1 cellular context compared by ENCODE assay signal in the genomic region with DNA sequence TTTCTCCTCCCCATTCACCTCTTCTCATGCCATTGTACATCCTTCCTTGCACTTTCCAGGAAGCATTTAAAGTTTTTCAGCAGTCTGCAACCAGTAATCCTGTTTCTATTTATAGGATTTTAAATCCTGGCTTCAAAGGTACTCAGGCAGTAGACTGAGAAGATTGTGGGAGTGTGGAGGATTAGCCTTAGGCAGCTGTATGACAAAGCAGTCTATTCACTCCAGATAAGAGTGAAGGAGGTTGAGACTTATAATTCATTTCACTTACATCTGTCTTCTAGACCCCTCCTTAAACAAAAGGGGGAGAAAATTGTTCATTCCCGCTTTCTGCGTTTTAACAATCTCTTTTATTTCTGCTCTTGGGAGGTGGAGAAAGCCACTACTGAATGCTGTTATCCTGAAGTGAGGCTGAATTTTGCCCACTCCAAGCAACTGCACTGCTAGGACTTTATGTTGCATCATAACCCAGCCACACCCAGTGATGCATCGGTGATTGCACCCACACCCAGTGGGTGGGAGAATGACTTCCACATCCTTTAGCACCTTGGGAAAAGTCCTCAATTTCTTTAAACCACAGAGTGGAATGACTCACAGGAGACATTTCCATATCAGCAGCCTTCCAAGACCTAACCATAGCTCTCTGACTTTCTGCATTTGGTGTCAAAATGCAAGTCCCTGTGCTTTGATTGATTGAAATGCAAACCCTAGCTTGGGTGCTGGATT.
A peak's percentile ranks its signal among the peaks of the same experiment; 100 is the strongest.
TF ChIP-seq lines count a peak whose summit lies in the region.

No MANE protein-coding gene starts in this region.

TF ChIP-seq in HEK293, 187 proteins besides CTCF, POLR2A, EP300 and RAD21 (continued from another document):
- TF ChIP-seq ZBTB7A (tag by site-specific recombination; IDR thresholded peaks at IDR 0.05; ENCODE audit: low read depth) (no peak), ZNF350 (tag by site-specific recombination; IDR thresholded peaks at IDR 0.05) (no peak), ZNF791 (tag by site-specific recombination; IDR thresholded peaks at IDR 0.05) (no peak), ZNF707 (tag by site-specific recombination; IDR thresholded peaks at IDR 0.05) (no peak), WT1 (tag by site-specific recombination; IDR thresholded peaks at IDR 0.05) (peak; percentile 62), ZNF335 (tag by site-specific recombination; conservative IDR thresholded peaks at IDR 0.05) (peak; percentile 32), ZNF623 (tag by site-specific recombination; IDR thresholded peaks at IDR 0.05) (no peak), PRDM1 (tag by site-specific recombination; IDR thresholded peaks at IDR 0.05) (no peak), KLF16 (tag by site-specific recombination; IDR thresholded peaks at IDR 0.05) (peak; percentile 59), ZNF433 (tag by site-specific recombination; IDR thresholded peaks at IDR 0.05; ENCODE audit: low read depth) (no peak), MEIS1 (CRISPR knock-in tag; IDR thresholded peaks at IDR 0.05; ENCODE audit: borderline replicate concordance) (no peak), IKZF3 (tag by site-specific recombination; IDR thresholded peaks at IDR 0.05) (peak; percentile 30; the same call in 1 of the 2 replicates), ZNF157 (tag by site-specific recombination; IDR thresholded peaks at IDR 0.05) (no peak), ZNF670 (tag by site-specific recombination; IDR thresholded peaks at IDR 0.05; ENCODE audit: low read depth) (no peak), SCRT1 (tag by site-specific recombination; IDR thresholded peaks at IDR 0.05; ENCODE audit: borderline replicate concordance) (no peak), ZNF23 (tag by site-specific recombination; IDR thresholded peaks at IDR 0.05; ENCODE audit: borderline replicate concordance) (no peak), ZBTB8A (tag by site-specific recombination; IDR thresholded peaks at IDR 0.05) (no peak), ZNF677 (tag by site-specific recombination; IDR thresholded peaks at IDR 0.05) (no peak), BCL11A (tag by site-specific recombination; IDR thresholded peaks at IDR 0.05; ENCODE audit: low read depth) (no peak), ZNF585B (tag by site-specific recombination; IDR thresholded peaks at IDR 0.05) (no peak), ZNF530 (tag by site-specific recombination; IDR thresholded peaks at IDR 0.05; ENCODE audit: low read depth) (no peak), ZNF776 (tag by site-specific recombination; IDR thresholded peaks at IDR 0.05; ENCODE audit: borderline replicate concordance) (no peak)
- TF ChIP-seq, protein P1, sequence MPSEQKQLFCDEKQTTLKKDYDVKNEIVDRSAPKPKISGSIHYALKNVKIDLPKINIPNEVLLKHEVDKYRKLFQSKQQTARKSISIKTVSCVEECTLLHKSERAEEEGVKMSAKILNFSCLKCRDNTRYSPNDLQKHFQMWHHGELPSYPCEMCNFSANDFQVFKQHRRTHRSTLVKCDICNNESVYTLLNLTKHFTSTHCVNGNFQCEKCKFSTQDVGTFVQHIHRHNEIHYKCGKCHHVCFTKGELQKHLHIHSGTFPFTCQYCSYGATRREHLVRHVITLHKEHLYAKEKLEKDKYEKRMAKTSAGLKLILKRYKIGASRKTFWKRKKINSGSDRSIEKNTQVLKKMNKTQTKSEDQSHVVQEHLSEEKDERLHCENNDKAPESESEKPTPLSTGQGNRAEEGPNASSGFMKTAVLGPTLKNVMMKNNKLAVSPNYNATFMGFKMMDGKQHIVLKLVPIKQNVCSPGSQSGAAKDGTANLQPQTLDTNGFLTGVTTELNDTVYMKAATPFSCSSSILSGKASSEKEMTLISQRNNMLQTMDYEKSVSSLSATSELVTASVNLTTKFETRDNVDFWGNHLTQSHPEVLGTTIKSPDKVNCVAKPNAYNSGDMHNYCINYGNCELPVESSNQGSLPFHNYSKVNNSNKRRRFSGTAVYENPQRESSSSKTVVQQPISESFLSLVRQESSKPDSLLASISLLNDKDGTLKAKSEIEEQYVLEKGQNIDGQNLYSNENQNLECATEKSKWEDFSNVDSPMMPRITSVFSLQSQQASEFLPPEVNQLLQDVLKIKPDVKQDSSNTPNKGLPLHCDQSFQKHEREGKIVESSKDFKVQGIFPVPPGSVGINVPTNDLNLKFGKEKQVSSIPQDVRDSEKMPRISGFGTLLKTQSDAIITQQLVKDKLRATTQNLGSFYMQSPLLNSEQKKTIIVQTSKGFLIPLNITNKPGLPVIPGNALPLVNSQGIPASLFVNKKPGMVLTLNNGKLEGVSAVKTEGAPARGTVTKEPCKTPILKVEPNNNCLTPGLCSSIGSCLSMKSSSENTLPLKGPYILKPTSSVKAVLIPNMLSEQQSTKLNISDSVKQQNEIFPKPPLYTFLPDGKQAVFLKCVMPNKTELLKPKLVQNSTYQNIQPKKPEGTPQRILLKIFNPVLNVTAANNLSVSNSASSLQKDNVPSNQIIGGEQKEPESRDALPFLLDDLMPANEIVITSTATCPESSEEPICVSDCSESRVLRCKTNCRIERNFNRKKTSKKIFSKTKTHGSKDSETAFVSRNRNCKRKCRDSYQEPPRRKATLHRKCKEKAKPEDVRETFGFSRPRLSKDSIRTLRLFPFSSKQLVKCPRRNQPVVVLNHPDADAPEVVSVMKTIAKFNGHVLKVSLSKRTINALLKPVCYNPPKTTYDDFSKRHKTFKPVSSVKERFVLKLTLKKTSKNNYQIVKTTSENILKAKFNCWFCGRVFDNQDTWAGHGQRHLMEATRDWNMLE (tag by site-specific recombination; conservative IDR thresholded peaks at IDR 0.05; ENCODE audit: low read depth) = 0 out of 2 replicates have a peak, but pooled peaks have one; percentile 14
- TF ChIP-seq, protein P2, sequence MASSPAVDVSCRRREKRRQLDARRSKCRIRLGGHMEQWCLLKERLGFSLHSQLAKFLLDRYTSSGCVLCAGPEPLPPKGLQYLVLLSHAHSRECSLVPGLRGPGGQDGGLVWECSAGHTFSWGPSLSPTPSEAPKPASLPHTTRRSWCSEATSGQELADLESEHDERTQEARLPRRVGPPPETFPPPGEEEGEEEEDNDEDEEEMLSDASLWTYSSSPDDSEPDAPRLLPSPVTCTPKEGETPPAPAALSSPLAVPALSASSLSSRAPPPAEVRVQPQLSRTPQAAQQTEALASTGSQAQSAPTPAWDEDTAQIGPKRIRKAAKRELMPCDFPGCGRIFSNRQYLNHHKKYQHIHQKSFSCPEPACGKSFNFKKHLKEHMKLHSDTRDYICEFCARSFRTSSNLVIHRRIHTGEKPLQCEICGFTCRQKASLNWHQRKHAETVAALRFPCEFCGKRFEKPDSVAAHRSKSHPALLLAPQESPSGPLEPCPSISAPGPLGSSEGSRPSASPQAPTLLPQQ (tag by site-specific recombination; IDR thresholded peaks at IDR 0.05) = 0 out of 2 replicates have a peak, but pooled peaks have one; percentile 47
- TF ChIP-seq, protein P3, sequence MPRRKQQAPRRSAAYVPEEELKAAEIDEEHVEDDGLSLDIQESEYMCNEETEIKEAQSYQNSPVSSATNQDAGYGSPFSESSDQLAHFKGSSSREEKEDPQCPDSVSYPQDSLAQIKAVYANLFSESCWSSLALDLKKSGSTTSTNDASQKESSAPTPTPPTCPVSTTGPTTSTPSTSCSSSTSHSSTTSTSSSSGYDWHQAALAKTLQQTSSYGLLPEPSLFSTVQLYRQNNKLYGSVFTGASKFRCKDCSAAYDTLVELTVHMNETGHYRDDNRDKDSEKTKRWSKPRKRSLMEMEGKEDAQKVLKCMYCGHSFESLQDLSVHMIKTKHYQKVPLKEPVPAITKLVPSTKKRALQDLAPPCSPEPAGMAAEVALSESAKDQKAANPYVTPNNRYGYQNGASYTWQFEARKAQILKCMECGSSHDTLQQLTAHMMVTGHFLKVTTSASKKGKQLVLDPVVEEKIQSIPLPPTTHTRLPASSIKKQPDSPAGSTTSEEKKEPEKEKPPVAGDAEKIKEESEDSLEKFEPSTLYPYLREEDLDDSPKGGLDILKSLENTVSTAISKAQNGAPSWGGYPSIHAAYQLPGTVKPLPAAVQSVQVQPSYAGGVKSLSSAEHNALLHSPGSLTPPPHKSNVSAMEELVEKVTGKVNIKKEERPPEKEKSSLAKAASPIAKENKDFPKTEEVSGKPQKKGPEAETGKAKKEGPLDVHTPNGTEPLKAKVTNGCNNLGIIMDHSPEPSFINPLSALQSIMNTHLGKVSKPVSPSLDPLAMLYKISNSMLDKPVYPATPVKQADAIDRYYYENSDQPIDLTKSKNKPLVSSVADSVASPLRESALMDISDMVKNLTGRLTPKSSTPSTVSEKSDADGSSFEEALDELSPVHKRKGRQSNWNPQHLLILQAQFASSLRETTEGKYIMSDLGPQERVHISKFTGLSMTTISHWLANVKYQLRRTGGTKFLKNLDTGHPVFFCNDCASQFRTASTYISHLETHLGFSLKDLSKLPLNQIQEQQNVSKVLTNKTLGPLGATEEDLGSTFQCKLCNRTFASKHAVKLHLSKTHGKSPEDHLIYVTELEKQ (tag by site-specific recombination; IDR thresholded peaks at IDR 0.05; ENCODE audit: borderline replicate concordance) = no peak
- TF ChIP-seq, protein P4, sequence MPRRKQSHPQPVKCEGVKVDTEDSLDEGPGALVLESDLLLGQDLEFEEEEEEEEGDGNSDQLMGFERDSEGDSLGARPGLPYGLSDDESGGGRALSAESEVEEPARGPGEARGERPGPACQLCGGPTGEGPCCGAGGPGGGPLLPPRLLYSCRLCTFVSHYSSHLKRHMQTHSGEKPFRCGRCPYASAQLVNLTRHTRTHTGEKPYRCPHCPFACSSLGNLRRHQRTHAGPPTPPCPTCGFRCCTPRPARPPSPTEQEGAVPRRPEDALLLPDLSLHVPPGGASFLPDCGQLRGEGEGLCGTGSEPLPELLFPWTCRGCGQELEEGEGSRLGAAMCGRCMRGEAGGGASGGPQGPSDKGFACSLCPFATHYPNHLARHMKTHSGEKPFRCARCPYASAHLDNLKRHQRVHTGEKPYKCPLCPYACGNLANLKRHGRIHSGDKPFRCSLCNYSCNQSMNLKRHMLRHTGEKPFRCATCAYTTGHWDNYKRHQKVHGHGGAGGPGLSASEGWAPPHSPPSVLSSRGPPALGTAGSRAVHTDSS (tag by site-specific recombination; IDR thresholded peaks at IDR 0.05) = no peak
- TF ChIP-seq, protein P5, sequence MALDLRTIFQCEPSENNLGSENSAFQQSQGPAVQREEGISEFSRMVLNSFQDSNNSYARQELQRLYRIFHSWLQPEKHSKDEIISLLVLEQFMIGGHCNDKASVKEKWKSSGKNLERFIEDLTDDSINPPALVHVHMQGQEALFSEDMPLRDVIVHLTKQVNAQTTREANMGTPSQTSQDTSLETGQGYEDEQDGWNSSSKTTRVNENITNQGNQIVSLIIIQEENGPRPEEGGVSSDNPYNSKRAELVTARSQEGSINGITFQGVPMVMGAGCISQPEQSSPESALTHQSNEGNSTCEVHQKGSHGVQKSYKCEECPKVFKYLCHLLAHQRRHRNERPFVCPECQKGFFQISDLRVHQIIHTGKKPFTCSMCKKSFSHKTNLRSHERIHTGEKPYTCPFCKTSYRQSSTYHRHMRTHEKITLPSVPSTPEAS (tag by site-specific recombination; IDR thresholded peaks at IDR 0.05) = no peak
